1 cellular context compared by ENCODE assay signal in genomic region chr12:4538207-4539160, GRCh38.
A peak's percentile ranks its signal among the peaks of the same experiment; 100 is the strongest.
TF ChIP-seq lines count a peak whose summit lies in the region.

A gene with protein sequence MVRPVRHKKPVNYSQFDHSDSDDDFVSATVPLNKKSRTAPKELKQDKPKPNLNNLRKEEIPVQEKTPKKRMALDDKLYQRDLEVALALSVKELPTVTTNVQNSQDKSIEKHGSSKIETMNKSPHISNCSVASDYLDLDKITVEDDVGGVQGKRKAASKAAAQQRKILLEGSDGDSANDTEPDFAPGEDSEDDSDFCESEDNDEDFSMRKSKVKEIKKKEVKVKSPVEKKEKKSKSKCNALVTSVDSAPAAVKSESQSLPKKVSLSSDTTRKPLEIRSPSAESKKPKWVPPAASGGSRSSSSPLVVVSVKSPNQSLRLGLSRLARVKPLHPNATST (plus strand): TSS chr12:4538890. CDS start chr12:4538940, 50 bp downstream.

TF ChIP-seq in HepG2, 621 proteins besides CTCF, POLR2A, EP300 and RAD21 (continued from another document and continues in another):
- TF ChIP-seq, protein P1, sequence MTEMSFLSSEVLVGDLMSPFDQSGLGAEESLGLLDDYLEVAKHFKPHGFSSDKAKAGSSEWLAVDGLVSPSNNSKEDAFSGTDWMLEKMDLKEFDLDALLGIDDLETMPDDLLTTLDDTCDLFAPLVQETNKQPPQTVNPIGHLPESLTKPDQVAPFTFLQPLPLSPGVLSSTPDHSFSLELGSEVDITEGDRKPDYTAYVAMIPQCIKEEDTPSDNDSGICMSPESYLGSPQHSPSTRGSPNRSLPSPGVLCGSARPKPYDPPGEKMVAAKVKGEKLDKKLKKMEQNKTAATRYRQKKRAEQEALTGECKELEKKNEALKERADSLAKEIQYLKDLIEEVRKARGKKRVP (CRISPR knock-in tag; IDR thresholded peaks at IDR 0.05): peak in 1 of 2 experiments; percentile 59; a peak in 2 of 4 replicates
- TF ChIP-seq, protein P2, sequence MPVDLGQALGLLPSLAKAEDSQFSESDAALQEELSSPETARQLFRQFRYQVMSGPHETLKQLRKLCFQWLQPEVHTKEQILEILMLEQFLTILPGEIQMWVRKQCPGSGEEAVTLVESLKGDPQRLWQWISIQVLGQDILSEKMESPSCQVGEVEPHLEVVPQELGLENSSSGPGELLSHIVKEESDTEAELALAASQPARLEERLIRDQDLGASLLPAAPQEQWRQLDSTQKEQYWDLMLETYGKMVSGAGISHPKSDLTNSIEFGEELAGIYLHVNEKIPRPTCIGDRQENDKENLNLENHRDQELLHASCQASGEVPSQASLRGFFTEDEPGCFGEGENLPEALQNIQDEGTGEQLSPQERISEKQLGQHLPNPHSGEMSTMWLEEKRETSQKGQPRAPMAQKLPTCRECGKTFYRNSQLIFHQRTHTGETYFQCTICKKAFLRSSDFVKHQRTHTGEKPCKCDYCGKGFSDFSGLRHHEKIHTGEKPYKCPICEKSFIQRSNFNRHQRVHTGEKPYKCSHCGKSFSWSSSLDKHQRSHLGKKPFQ (CRISPR knock-in tag; IDR thresholded peaks at IDR 0.05; ENCODE audit: insufficient replicate concordance): no peak
- TF ChIP-seq PCBP2 (optimal IDR thresholded peaks at IDR 0.05; ENCODE audit: low read depth, low read length, poor library complexity, severe bottlenecking): no peak
- TF ChIP-seq BCL6 (CRISPR knock-in tag; IDR thresholded peaks at IDR 0.05): peak; percentile 6; the same call in 1 of the 2 replicates
- no peak for TF ChIP-seq MED1 (CRISPR knock-in tag; IDR thresholded peaks at IDR 0.05)
- peak; percentile 75 for TF ChIP-seq TAF1 (CRISPR knock-in tag; IDR thresholded peaks at IDR 0.05)
- TF ChIP-seq KLF15 (CRISPR knock-in tag; IDR thresholded peaks at IDR 0.05; ENCODE audit: borderline replicate concordance): 0 out of 2 replicates have a peak, but pooled peaks have one; percentile 42
- TF ChIP-seq, protein P3, sequence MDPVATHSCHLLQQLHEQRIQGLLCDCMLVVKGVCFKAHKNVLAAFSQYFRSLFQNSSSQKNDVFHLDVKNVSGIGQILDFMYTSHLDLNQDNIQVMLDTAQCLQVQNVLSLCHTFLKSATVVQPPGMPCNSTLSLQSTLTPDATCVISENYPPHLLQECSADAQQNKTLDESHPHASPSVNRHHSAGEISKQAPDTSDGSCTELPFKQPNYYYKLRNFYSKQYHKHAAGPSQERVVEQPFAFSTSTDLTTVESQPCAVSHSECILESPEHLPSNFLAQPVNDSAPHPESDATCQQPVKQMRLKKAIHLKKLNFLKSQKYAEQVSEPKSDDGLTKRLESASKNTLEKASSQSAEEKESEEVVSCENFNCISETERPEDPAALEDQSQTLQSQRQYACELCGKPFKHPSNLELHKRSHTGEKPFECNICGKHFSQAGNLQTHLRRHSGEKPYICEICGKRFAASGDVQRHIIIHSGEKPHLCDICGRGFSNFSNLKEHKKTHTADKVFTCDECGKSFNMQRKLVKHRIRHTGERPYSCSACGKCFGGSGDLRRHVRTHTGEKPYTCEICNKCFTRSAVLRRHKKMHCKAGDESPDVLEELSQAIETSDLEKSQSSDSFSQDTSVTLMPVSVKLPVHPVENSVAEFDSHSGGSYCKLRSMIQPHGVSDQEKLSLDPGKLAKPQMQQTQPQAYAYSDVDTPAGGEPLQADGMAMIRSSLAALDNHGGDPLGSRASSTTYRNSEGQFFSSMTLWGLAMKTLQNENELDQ (CRISPR knock-in tag; IDR thresholded peaks at IDR 0.05; ENCODE audit: borderline replicate concordance): no peak
- peak; percentile 35; the same call in 1 of the 2 replicates for TF ChIP-seq ERF (CRISPR knock-in tag; IDR thresholded peaks at IDR 0.05)
- TF ChIP-seq SMYD3 (CRISPR knock-in tag; IDR thresholded peaks at IDR 0.05): no peak
- TF ChIP-seq IKZF4 (CRISPR knock-in tag; IDR thresholded peaks at IDR 0.05; ENCODE audit: borderline replicate concordance, low read depth, not compliant biosample characterization): no peak
- TF ChIP-seq ZNF564 (CRISPR knock-in tag; IDR thresholded peaks at IDR 0.05): no peak
- peak; percentile 47; the same call in 1 of the 2 replicates for TF ChIP-seq MAFF (IDR thresholded peaks at IDR 0.05; ENCODE audit: low read depth, low read length)
- TF ChIP-seq SIX1 (CRISPR knock-in tag; IDR thresholded peaks at IDR 0.05; ENCODE audit: borderline replicate concordance): no peak
- TF ChIP-seq KDM4B (CRISPR knock-in tag; IDR thresholded peaks at IDR 0.05): no peak
- no peak for TF ChIP-seq RAD51 (IDR thresholded peaks at IDR 0.05; ENCODE audit: borderline replicate concordance)
- TF ChIP-seq CHD4 (IDR thresholded peaks at IDR 0.05; ENCODE audit: borderline replicate concordance, low read length): no peak; the same call in 1 of the 2 replicates
- TF ChIP-seq RXRA (CRISPR knock-in tag; IDR thresholded peaks at IDR 0.05): no peak
- no peak for TF ChIP-seq ZBTB38 (CRISPR knock-in tag; IDR thresholded peaks at IDR 0.05)
- TF ChIP-seq JARID2 (CRISPR knock-in tag; IDR thresholded peaks at IDR 0.05; ENCODE audit: insufficient replicate concordance): no peak
- no peak for TF ChIP-seq ZEB1 (IDR thresholded peaks at IDR 0.05; ENCODE audit: insufficient replicate concordance, low read depth)
- no peak; the same call in 1 of the 2 replicates for TF ChIP-seq ZNF670 (CRISPR knock-in tag; IDR thresholded peaks at IDR 0.05; ENCODE audit: borderline replicate concordance)
- TF ChIP-seq ZNF280D (CRISPR knock-in tag; IDR thresholded peaks at IDR 0.05): 0 out of 2 replicates have a peak, but pooled peaks have one; percentile 61
- TF ChIP-seq NR1H2 (CRISPR knock-in tag; IDR thresholded peaks at IDR 0.05; ENCODE audit: borderline replicate concordance, low read depth): no peak; the same call in 1 of the 2 replicates
- no peak for TF ChIP-seq ATRX (CRISPR knock-in tag; IDR thresholded peaks at IDR 0.05; ENCODE audit: borderline replicate concordance)
- TF ChIP-seq POLR2AphosphoS2 (IDR thresholded peaks at IDR 0.05; ENCODE audit: low read depth, low read length): no peak
- TF ChIP-seq ZFP37 (CRISPR knock-in tag; IDR thresholded peaks at IDR 0.05; ENCODE audit: borderline replicate concordance): no peak
- TF ChIP-seq ZNF441 (CRISPR knock-in tag; IDR thresholded peaks at IDR 0.05; ENCODE audit: borderline replicate concordance): no peak
- no peak for TF ChIP-seq AGO1 (IDR thresholded peaks at IDR 0.05; ENCODE audit: low read depth, low read length, poor library complexity, severe bottlenecking)
- TF ChIP-seq KMT2B (CRISPR knock-in tag; IDR thresholded peaks at IDR 0.05): peak; percentile 99
- TF ChIP-seq, protein P4, sequence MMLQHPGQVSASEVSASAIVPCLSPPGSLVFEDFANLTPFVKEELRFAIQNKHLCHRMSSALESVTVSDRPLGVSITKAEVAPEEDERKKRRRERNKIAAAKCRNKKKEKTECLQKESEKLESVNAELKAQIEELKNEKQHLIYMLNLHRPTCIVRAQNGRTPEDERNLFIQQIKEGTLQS (CRISPR knock-in tag; IDR thresholded peaks at IDR 0.05): no peak
- TF ChIP-seq PHF20 (CRISPR knock-in tag; IDR thresholded peaks at IDR 0.05): peak; percentile 98
- no peak for TF ChIP-seq ZNF749 (CRISPR knock-in tag; IDR thresholded peaks at IDR 0.05; ENCODE audit: borderline replicate concordance)
- TF ChIP-seq NFKBIZ (CRISPR knock-in tag; IDR thresholded peaks at IDR 0.05): no peak
- TF ChIP-seq MATR3 (CRISPR knock-in tag; IDR thresholded peaks at IDR 0.05): no peak
- peak; percentile 40; the same call in 1 of the 2 replicates for TF ChIP-seq MIER3 (CRISPR knock-in tag; IDR thresholded peaks at IDR 0.05; ENCODE audit: borderline replicate concordance)
- TF ChIP-seq, protein P5, sequence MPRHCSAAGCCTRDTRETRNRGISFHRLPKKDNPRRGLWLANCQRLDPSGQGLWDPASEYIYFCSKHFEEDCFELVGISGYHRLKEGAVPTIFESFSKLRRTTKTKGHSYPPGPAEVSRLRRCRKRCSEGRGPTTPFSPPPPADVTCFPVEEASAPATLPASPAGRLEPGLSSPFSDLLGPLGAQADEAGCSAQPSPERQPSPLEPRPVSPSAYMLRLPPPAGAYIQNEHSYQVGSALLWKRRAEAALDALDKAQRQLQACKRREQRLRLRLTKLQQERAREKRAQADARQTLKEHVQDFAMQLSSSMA (CRISPR knock-in tag; IDR thresholded peaks at IDR 0.05): no peak
- TF ChIP-seq SETDB1 (CRISPR knock-in tag; IDR thresholded peaks at IDR 0.05; ENCODE audit: borderline replicate concordance): no peak
- TF ChIP-seq ATAD3A (CRISPR knock-in tag; IDR thresholded peaks at IDR 0.05): no peak
- peak; percentile 71; the same call in 1 of the 2 replicates for TF ChIP-seq ZNF780A (CRISPR knock-in tag; IDR thresholded peaks at IDR 0.05)
- TF ChIP-seq ZBTB3 (CRISPR knock-in tag; IDR thresholded peaks at IDR 0.05; ENCODE audit: borderline replicate concordance, low read depth): no peak
- TF ChIP-seq, protein P6, sequence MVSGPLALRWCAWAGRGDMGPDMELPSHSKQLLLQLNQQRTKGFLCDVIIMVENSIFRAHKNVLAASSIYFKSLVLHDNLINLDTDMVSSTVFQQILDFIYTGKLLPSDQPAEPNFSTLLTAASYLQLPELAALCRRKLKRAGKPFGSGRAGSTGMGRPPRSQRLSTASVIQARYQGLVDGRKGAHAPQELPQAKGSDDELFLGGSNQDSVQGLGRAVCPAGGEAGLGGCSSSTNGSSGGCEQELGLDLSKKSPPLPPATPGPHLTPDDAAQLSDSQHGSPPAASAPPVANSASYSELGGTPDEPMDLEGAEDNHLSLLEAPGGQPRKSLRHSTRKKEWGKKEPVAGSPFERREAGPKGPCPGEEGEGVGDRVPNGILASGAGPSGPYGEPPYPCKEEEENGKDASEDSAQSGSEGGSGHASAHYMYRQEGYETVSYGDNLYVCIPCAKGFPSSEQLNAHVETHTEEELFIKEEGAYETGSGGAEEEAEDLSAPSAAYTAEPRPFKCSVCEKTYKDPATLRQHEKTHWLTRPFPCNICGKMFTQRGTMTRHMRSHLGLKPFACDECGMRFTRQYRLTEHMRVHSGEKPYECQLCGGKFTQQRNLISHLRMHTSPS (CRISPR knock-in tag; IDR thresholded peaks at IDR 0.05; ENCODE audit: low read depth): no peak
- TF ChIP-seq EHMT2 (IDR thresholded peaks at IDR 0.05; ENCODE audit: borderline replicate concordance, low read depth, low read length): no peak; the same call in 1 of the 2 replicates
- TF ChIP-seq DPF2 (CRISPR knock-in tag; IDR thresholded peaks at IDR 0.05; ENCODE audit: borderline replicate concordance, low read depth): no peak
- no peak for TF ChIP-seq NPAS2 (CRISPR knock-in tag; IDR thresholded peaks at IDR 0.05; ENCODE audit: borderline replicate concordance)
- no peak for TF ChIP-seq ZNF414 (CRISPR knock-in tag; IDR thresholded peaks at IDR 0.05)
- TF ChIP-seq FOXO1 (CRISPR knock-in tag; IDR thresholded peaks at IDR 0.05): no peak
- TF ChIP-seq ZNF597 (CRISPR knock-in tag; IDR thresholded peaks at IDR 0.05): no peak
- no peak for TF ChIP-seq ZNF251 (CRISPR knock-in tag; IDR thresholded peaks at IDR 0.05)
- TF ChIP-seq PRPF4 (IDR thresholded peaks at IDR 0.05; ENCODE audit: low read depth, low read length, poor library complexity, severe bottlenecking): no peak
- TF ChIP-seq SAP130 (CRISPR knock-in tag; IDR thresholded peaks at IDR 0.05; ENCODE audit: low read depth): peak; percentile 97
- TF ChIP-seq ETV6 (CRISPR knock-in tag; conservative IDR thresholded peaks at IDR 0.05): no peak
- TF ChIP-seq DNMT1 (CRISPR knock-in tag; IDR thresholded peaks at IDR 0.05): no peak
- no peak for TF ChIP-seq ZIK1 (CRISPR knock-in tag; IDR thresholded peaks at IDR 0.05; ENCODE audit: borderline replicate concordance, low read depth)
- peak; percentile 64; the same call in 1 of the 2 replicates for TF ChIP-seq ZSCAN21 (CRISPR knock-in tag; IDR thresholded peaks at IDR 0.05; ENCODE audit: borderline replicate concordance)
- TF ChIP-seq ZBTB44 (CRISPR knock-in tag; IDR thresholded peaks at IDR 0.05): 0 out of 2 replicates have a peak, but pooled peaks have one; percentile 30
